8 cellular contexts compared by ENCODE assay signal in genomic region chrX:52995135-52995973, GRCh38. TPM values are rescaled to one million over a fixed set of nuclear protein-coding genes. Genes with fewer than 3 reads are reported as not detected.
DNase-seq lines count a peak whose midpoint lies in the region; ATAC-seq and TF ChIP-seq lines count a peak whose summit lies in the region.

No MANE protein-coding gene starts in this region.

- intact Hi-C loops in Calu3 (cut with micrococcal nuclease; ENCODE audit: unreplicated experiment), result no loop called here

- H3K9me3 ChIP-seq in HUES48 (ENCODE audit: control insufficient read depth, insufficient read depth, low read length), result peaks cover 23% of the 10 kb centered on the region; the same call in 1 of the 2 replicates
- no peaks in the 10 kb centered on the region for H3K9me3 ChIP-seq in NT2/D1 (ENCODE audit: insufficient read depth, low read length)

- TF ChIP-seq CTCF in Calu3 (IDR thresholded peaks at IDR 0.05; ENCODE audit: unreplicated experiment) (peak; percentile 75), endothelial cell (IDR thresholded peaks at IDR 0.05; ENCODE audit: unreplicated experiment) (peak; percentile 43), mesothelial cell of epicardium (IDR thresholded peaks at IDR 0.05; ENCODE audit: unreplicated experiment) (peak; percentile 51)

- H3K4me3 ChIP-seq in HUES48 (ENCODE audit: low read depth, low read length), result peak overlapping the region; percentile 82
- peak overlapping the region; percentile 73 for H3K4me3 ChIP-seq in NT2/D1 (ENCODE audit: insufficient read length, low read depth)

- peaks cover 14% of the 10 kb centered on the region for H3K36me3 Mint-ChIP-seq in Calu3 (ENCODE audit: insufficient read depth, unreplicated experiment)
- no peaks in the 10 kb centered on the region for H3K36me3 Mint-ChIP-seq in endothelial cell (ENCODE audit: low read depth, unreplicated experiment)
- H3K36me3 Mint-ChIP-seq in mesothelial cell of epicardium, result no peaks in the 10 kb centered on the region

- H3K27ac ChIP-seq in HUES48 (ENCODE audit: low read depth, low read length), result peak overlapping the region; percentile 77

- BruUV-seq in Calu3 (replicated peaks; lab: Mats Ljungman, UMichigan), result no TSS peak

- H3K36me3 ChIP-seq in HUES48 (ENCODE audit: control insufficient read depth, insufficient read depth, low read length), result no peaks in the 10 kb centered on the region
- H3K36me3 ChIP-seq in NT2/D1 (ENCODE audit: insufficient read depth, insufficient read length, low read length), result no peaks in the 10 kb centered on the region

- ATAC-seq in GM21390 (IDR thresholded peaks at IDR 0.05; ENCODE audit: unreplicated experiment), result peak; percentile 94

- H3K4me1 ChIP-seq in HUES48 (ENCODE audit: control insufficient read depth, insufficient read depth, low read length) (no peaks in the 10 kb centered on the region), NT2/D1 (ENCODE audit: insufficient read depth, insufficient read length) (no peaks in the 10 kb centered on the region)

- H3K27ac Mint-ChIP-seq in Calu3 (ENCODE audit: unreplicated experiment), result peak overlapping the region; percentile 100
- peak overlapping the region; percentile 96 for H3K27ac Mint-ChIP-seq in endothelial cell (ENCODE audit: unreplicated experiment)
- peak overlapping the region; percentile 97 for H3K27ac Mint-ChIP-seq in mesothelial cell of epicardium

- H3K9me3 Mint-ChIP-seq in Calu3 (ENCODE audit: low read depth, unreplicated experiment) (no peaks in the 10 kb centered on the region), endothelial cell (ENCODE audit: unreplicated experiment) (no peaks in the 10 kb centered on the region), mesothelial cell of epicardium (peaks cover 15% of the 10 kb centered on the region)

- H3K27me3 Mint-ChIP-seq in Calu3 (ENCODE audit: unreplicated experiment), result peaks cover 20% of the 10 kb centered on the region
- H3K27me3 Mint-ChIP-seq in endothelial cell (ENCODE audit: unreplicated experiment), result peaks cover 2% of the 10 kb centered on the region
- H3K27me3 Mint-ChIP-seq in mesothelial cell of epicardium (ENCODE audit: low read depth), result no peaks in the 10 kb centered on the region

- H3K4me1 Mint-ChIP-seq in Calu3 (ENCODE audit: low read depth, unreplicated experiment), result peaks cover 12% of the 10 kb centered on the region
- peaks cover 7% of the 10 kb centered on the region for H3K4me1 Mint-ChIP-seq in endothelial cell (ENCODE audit: unreplicated experiment)
- peaks cover 14% of the 10 kb centered on the region for H3K4me1 Mint-ChIP-seq in mesothelial cell of epicardium

- DNase-seq in Calu3 (peak; percentile 94), NT2/D1 (ENCODE audit: low read depth, low spot score) (peak; percentile 89), endothelial cell (ENCODE audit: low spot score) (peak; percentile 75), mesothelial cell of epicardium (ENCODE audit: low spot score in 2 of 2, unreplicated experiment in 2 of 2) (peak; percentile 79 to 85)
- peak; percentile 86 for DNase-seq in activated CD8-positive, alpha-beta memory T cell treated with anti-CD3 and anti-CD28 coated beads, Interleukin-2, amount 50 U/mL, for 4 hours
- DNase-seq in stimulated activated CD8-positive, alpha-beta memory T cell treated with anti-CD3 and anti-CD28 coated beads, Interleukin-15, amount 100 ng/mL, for 48 hours (ENCODE audit: low read depth in 2 of 2), result peak; percentile 86 to 87

- H3K27me3 ChIP-seq in HUES48 (ENCODE audit: control insufficient read depth, insufficient read depth, low read length), result no peaks in the 10 kb centered on the region
- H3K27me3 ChIP-seq in NT2/D1 (ENCODE audit: insufficient read depth, insufficient read length), result no peaks in the 10 kb centered on the region

- H3K4me3 Mint-ChIP-seq in Calu3 (ENCODE audit: low read depth, unreplicated experiment) (peak overlapping the region; percentile 89), endothelial cell (ENCODE audit: unreplicated experiment) (peak overlapping the region; percentile 94), mesothelial cell of epicardium (peak overlapping the region; percentile 96)

- CTCF ChIA-PET in Calu3 (lab: Charles Lee), result interaction anchor here (0.5 to 1.6 kb wide), 3 partner anchors 60 to 78 kb away, joined by 3 read pairs; no protein-coding TSS in a partner anchor

- peak overlapping the region; percentile 98 for H3K9ac ChIP-seq in HUES48 (ENCODE audit: low read depth, low read length)
- H3K9ac ChIP-seq in NT2/D1 (ENCODE audit: insufficient read length, low read depth), result peak overlapping the region; percentile 94

RNA-seq across cellular contexts. Expression of gene FAM156A, which starts 37.0 kb away (rescaled TPM):
- total RNA-seq in Calu3 (2022) (18.0 and 19.7 TPM in 2 replicates), endothelial cell (ENCODE audit: unreplicated experiment) (18.7 TPM), mesothelial cell of epicardium (30.1 to 38.0 TPM (median 34.3 TPM) in 3 replicates)

RNA-seq across cellular contexts. Expression of gene GPR173, which starts 53.2 kb away (rescaled TPM):
- total RNA-seq in Calu3 (2022), result 0.68 and 0.78 TPM in 2 replicates
- total RNA-seq in endothelial cell (ENCODE audit: unreplicated experiment), result 9.4 TPM
- total RNA-seq in mesothelial cell of epicardium, result 27.2 to 29.0 TPM (median 28.5 TPM) in 3 replicates

Comparison
In these comparisons a context has a peak if more than half of its experiments do, and no peak if none do; other contexts are left out.
1. Peak in every context shown above with its lines: DNase-seq, ATAC-seq, H3K4me3 ChIP-seq and H3K27ac ChIP-seq.